Comparison of ENCODE assay signal across 9 cellular contexts in genomic region chr7:28957064-28957821, GRCh38. TPM values are rescaled to one million over a fixed set of nuclear protein-coding genes. Genes with fewer than 3 reads are reported as not detected.
DNase-seq lines count a peak whose midpoint lies in the region; TF ChIP-seq lines count a peak whose summit lies in the region.
"Had no signal": no experiment of that assay in that cellular context is flagged by ENCODE, and none has a peak within 500 bp of the region (broad histone marks: within the 10 kb centered on the region; RNA-seq: fewer than 3 reads in every experiment).

No MANE protein-coding gene starts in this region.

- no peaks in the 10 kb centered on the region for H3K36me3 Mint-ChIP-seq in CD8-positive, alpha-beta memory T cell

- POLR2A ChIA-PET in CD8-positive, alpha-beta memory T cell (lab: Charles Lee) = no interaction called here

- H3K27me3 ChIP-seq in CD8-positive, alpha-beta memory T cell (ENCODE audit: insufficient read depth, low read length, poor library complexity, severe bottlenecking) = peaks cover 17% of the 10 kb centered on the region
- peaks cover 0 to 3% (median 0%) of the 10 kb centered on the region in 4 donors for H3K27me3 ChIP-seq in liver (ENCODE audit: control insufficient read depth in 4 of 4, insufficient read depth in 4 of 4, low read length in 3 of 4)
- H3K27me3 ChIP-seq in thyroid gland = no peaks in the 10 kb centered on the region

- H3K9me3 ChIP-seq in CD8-positive, alpha-beta memory T cell (ENCODE audit: low read length) = no peaks in the 10 kb centered on the region
- peaks cover 0 to 14% (median 0%) of the 10 kb centered on the region in 4 donors for H3K9me3 ChIP-seq in liver (ENCODE audit: control insufficient read depth in 4 of 4, low read length in 3 of 4)
- H3K9me3 ChIP-seq in thyroid gland = no peaks in the 10 kb centered on the region

- no peak overlapping the region for H3K27ac ChIP-seq in CD8-positive, alpha-beta memory T cell (ENCODE audit: low read depth, low read length)
- H3K27ac ChIP-seq in liver (ENCODE audit: low read depth in 1 of 2, low read length in 2 of 2) (no peak overlapping the region), thyroid gland (peak overlapping the region; percentile 5 to 81 (median 73))

- no peak for TF ChIP-seq RAD21 in liver (IDR thresholded peaks at IDR 0.05)

- peaks cover 42 to 68% of the 10 kb centered on the region in 2 donors for H3K27me3 Mint-ChIP-seq in CD8-positive, alpha-beta memory T cell

- 7% methylated on average over 63 of the region's 63 CpGs for WGBS in liver
- WGBS in thyroid gland, 2 donors = 3 to 6% methylated on average over 23 to 26 of the region's 63 CpGs

- H3K27ac Mint-ChIP-seq in CD8-positive, alpha-beta memory T cell = no peak overlapping the region
- H3K27ac Mint-ChIP-seq: stimulated activated naive CD8-positive, alpha-beta T cell treated with anti-CD3 and anti-CD28 coated beads, Interleukin-15, Interleukin-2, amounts not matched to agents 100 ng/mL and 50 ng/mL, for 24 hours had no signal

- no peak for DNase-seq in CD8-positive, alpha-beta memory T cell
- DNase-seq in NCI-H2171 (lab: John Stamatoyannopoulos, UW) = peak; percentile 4
- peak; percentile 9 for DNase-seq in choroid plexus epithelial cell (ENCODE audit: low read depth)
- DNase-seq in thyroid gland = peak; percentile 41 to 52
- DNase-seq in NCI-H1105 (lab: John Stamatoyannopoulos, UW) = no peak
- no peak for DNase-seq in stimulated activated CD4-positive, alpha-beta T cell treated with anti-CD3 and anti-CD28 coated beads, Interleukin-4, amount 100 ng/mL, for 24 hours
- DNase-seq in NCI-H524 treated with DMSO at 0.1 percent for 48 hours (lab: John Stamatoyannopoulos, UW) = no peak

- H3K9ac ChIP-seq in liver (ENCODE audit: low read depth in 1 of 2, low read length in 2 of 2) = no peak overlapping the region

- TF ChIP-seq CTCF in choroid plexus epithelial cell (conservative IDR thresholded peaks at IDR 0.05; ENCODE audit: low read depth, low read length) (no peak), liver (IDR thresholded peaks at IDR 0.05; ENCODE audit: low read depth, low read length, missing input control) (no peak), thyroid gland (IDR thresholded peaks at IDR 0.05) (no peak)

- H3K4me1 Mint-ChIP-seq in CD8-positive, alpha-beta memory T cell = peaks cover 4 to 23% (median 5%) of the 10 kb centered on the region in 3 donors

- CTCF ChIA-PET in CD8-positive, alpha-beta memory T cell (lab: Charles Lee) = interaction anchor here (1.4 to 1.7 kb wide), 2 partner anchors 30 to 35 kb away, joined by 4 to 6 read pairs; no protein-coding TSS in a partner anchor

- H3K9me3 Mint-ChIP-seq in CD8-positive, alpha-beta memory T cell = no peaks in the 10 kb centered on the region
- H3K9me3 Mint-ChIP-seq: stimulated activated naive CD8-positive, alpha-beta T cell treated with anti-CD3 and anti-CD28 coated beads, Interleukin-15, Interleukin-2, amounts not matched to agents 100 ng/mL and 50 ng/mL, for 24 hours had no signal

- H3K36me3 ChIP-seq in CD8-positive, alpha-beta memory T cell (ENCODE audit: insufficient read depth, low read length) = no peaks in the 10 kb centered on the region
- H3K36me3 ChIP-seq in liver (ENCODE audit: control insufficient read depth in 4 of 4, insufficient read depth in 3 of 4, low read depth in 1 of 4, low read length in 3 of 4) (no peaks in the 10 kb centered on the region), thyroid gland (no peaks in the 10 kb centered on the region)

- intact Hi-C loops in thyroid gland (cut with DNase I) = loop anchor here (5.0 kb wide), 1 partner anchor 150 kb away; no protein-coding TSS in a partner anchor

- TF ChIP-seq POLR2A in thyroid gland (IDR thresholded peaks at IDR 0.05) = no peak

- H3K4me3 Mint-ChIP-seq in CD8-positive, alpha-beta memory T cell = peak overlapping the region in 5 of 7 donors; percentile 15 to 66 (median 55)
- H3K4me3 Mint-ChIP-seq: stimulated activated naive CD8-positive, alpha-beta T cell treated with anti-CD3 and anti-CD28 coated beads, Interleukin-15, Interleukin-2, amounts not matched to agents 100 ng/mL and 50 ng/mL, for 24 hours had no signal

- no peaks in the 10 kb centered on the region for H3K4me1 ChIP-seq in CD8-positive, alpha-beta memory T cell (ENCODE audit: insufficient read depth, low read length)
- H3K4me1 ChIP-seq in liver (ENCODE audit: control insufficient read depth in 4 of 4, insufficient read depth in 4 of 4, low read length in 3 of 4) = peaks cover 12 to 30% (median 22%) of the 10 kb centered on the region in 4 donors
- peaks cover 19 to 46% of the 10 kb centered on the region in 2 donors for H3K4me1 ChIP-seq in thyroid gland

- no peak overlapping the region for H3K4me3 ChIP-seq in CD8-positive, alpha-beta memory T cell (ENCODE audit: low read length)
- H3K4me3 ChIP-seq in choroid plexus epithelial cell (ENCODE audit: low read depth, low read length) (peak overlapping the region; percentile 34), liver (ENCODE audit: low read depth in 1 of 3, low read length in 3 of 3) (peak overlapping the region; percentile 41 to 61 (median 42)), thyroid gland (replicated peaks in 1 of 3) (peak overlapping the region; percentile 45 to 61 (median 46))

TF ChIP-seq in liver, 16 proteins besides CTCF, POLR2A, EP300 and RAD21:
- TF ChIP-seq, protein P1, sequence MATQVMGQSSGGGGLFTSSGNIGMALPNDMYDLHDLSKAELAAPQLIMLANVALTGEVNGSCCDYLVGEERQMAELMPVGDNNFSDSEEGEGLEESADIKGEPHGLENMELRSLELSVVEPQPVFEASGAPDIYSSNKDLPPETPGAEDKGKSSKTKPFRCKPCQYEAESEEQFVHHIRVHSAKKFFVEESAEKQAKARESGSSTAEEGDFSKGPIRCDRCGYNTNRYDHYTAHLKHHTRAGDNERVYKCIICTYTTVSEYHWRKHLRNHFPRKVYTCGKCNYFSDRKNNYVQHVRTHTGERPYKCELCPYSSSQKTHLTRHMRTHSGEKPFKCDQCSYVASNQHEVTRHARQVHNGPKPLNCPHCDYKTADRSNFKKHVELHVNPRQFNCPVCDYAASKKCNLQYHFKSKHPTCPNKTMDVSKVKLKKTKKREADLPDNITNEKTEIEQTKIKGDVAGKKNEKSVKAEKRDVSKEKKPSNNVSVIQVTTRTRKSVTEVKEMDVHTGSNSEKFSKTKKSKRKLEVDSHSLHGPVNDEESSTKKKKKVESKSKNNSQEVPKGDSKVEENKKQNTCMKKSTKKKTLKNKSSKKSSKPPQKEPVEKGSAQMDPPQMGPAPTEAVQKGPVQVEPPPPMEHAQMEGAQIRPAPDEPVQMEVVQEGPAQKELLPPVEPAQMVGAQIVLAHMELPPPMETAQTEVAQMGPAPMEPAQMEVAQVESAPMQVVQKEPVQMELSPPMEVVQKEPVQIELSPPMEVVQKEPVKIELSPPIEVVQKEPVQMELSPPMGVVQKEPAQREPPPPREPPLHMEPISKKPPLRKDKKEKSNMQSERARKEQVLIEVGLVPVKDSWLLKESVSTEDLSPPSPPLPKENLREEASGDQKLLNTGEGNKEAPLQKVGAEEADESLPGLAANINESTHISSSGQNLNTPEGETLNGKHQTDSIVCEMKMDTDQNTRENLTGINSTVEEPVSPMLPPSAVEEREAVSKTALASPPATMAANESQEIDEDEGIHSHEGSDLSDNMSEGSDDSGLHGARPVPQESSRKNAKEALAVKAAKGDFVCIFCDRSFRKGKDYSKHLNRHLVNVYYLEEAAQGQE (IDR thresholded peaks at IDR 0.05) = no peak
- TF ChIP-seq, protein P2, sequence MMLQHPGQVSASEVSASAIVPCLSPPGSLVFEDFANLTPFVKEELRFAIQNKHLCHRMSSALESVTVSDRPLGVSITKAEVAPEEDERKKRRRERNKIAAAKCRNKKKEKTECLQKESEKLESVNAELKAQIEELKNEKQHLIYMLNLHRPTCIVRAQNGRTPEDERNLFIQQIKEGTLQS (IDR thresholded peaks at IDR 0.05) = no peak
- TF ChIP-seq TAF1 (conservative IDR thresholded peaks at IDR 0.05) = no peak
- no peak for TF ChIP-seq RXRA (IDR thresholded peaks at IDR 0.05)
- no peak for TF ChIP-seq EGR1 (IDR thresholded peaks at IDR 0.05; ENCODE audit: low read depth in 2 of 2)
- no peak for TF ChIP-seq HNF4A (conservative IDR thresholded peaks at IDR 0.05)
- TF ChIP-seq FOXA2 (IDR thresholded peaks at IDR 0.05) = no peak
- no peak for TF ChIP-seq GABPA (IDR thresholded peaks at IDR 0.05 in 1 of 2, conservative IDR thresholded peaks at IDR 0.05 in 1 of 2)

RNA-seq across cellular contexts. Expression of gene TRIL, which starts 0.9 kb away (rescaled TPM):
- total RNA-seq in CD8-positive, alpha-beta memory T cell = not detected
- polyA plus RNA-seq in CD8-positive, alpha-beta memory T cell = not detected
- under 1 TPM; 0.47 to 0.67 TPM for total RNA-seq in liver
- polyA plus RNA-seq in liver = under 1 TPM; 0.06 to 0.23 TPM
- total RNA-seq in thyroid gland = 10 to 100 TPM in 1 of 4 donors, 1 to 10 TPM in 3; 3.3 to 11.0 (median 9.7) TPM

Comparison
In these comparisons a context has a peak if more than half of its experiments do, and no peak if none do; other contexts are left out.
1. DNase-seq: peak in NCI-H2171 (single experiment), choroid plexus epithelial cell (single experiment) and thyroid gland (2 of 2); none in CD8-positive, alpha-beta memory T cell (0 of 5), NCI-H1105 (single experiment), stimulated activated CD4-positive, alpha-beta T cell treated with anti-CD3 and anti-CD28 coated beads, Interleukin-4, amount 100 ng/mL, for 24 hours (single experiment) and NCI-H524 treated with DMSO at 0.1 percent for 48 hours (single experiment).
2. H3K27ac ChIP-seq: peak in thyroid gland (3 of 3); none in CD8-positive, alpha-beta memory T cell (single experiment) and liver (0 of 2).